1 cellular context compared by ENCODE assay signal in genomic region chr5:179733764-179734126, GRCh38.
TF ChIP-seq lines count a peak whose summit lies in the region.

No MANE protein-coding gene starts in this region.

TF ChIP-seq in GM23338, 12 proteins besides CTCF, POLR2A, EP300 and RAD21 (continued from another document):
- TF ChIP-seq ZNF462 (CRISPR knock-in tag; IDR thresholded peaks at IDR 0.05) = no peak
- no peak for TF ChIP-seq EZH2 (IDR thresholded peaks at IDR 0.05; ENCODE audit: low read depth, unreplicated experiment)
- no peak for TF ChIP-seq ZNF114 (CRISPR knock-in tag; IDR thresholded peaks at IDR 0.05)
- no peak for TF ChIP-seq JUNB (IDR thresholded peaks at IDR 0.05; ENCODE audit: unreplicated experiment)
- no peak for TF ChIP-seq STAT1 (IDR thresholded peaks at IDR 0.05; ENCODE audit: unreplicated experiment)
